Comparison of ENCODE assay signal across 9 cellular contexts in genomic region chrX:153334654-153335295, GRCh38. TPM values are rescaled to one million over a fixed set of nuclear protein-coding genes. Genes with fewer than 3 reads are reported as not detected.
DNase-seq lines count a peak whose midpoint lies in the region; ATAC-seq, FAIRE-seq and TF ChIP-seq lines count a peak whose summit lies in the region.
"Had no signal": no experiment of that assay in that cellular context is flagged by ENCODE, and none has a peak within 500 bp of the region (broad histone marks: within the 10 kb centered on the region; RNA-seq: fewer than 3 reads in every experiment).

No MANE protein-coding gene starts in this region.

- DNase-seq in activated naive CD4-positive, alpha-beta T cell treated with anti-CD3 and anti-CD28 coated beads, Interleukin-2, amount 10 ng/mL, durations not matched to agents 7 days and 5 days = no peak
- no peak for DNase-seq in activated naive CD4-positive, alpha-beta T cell treated with anti-CD3 and anti-CD28 coated beads, Interleukin-2, amount 50 U/mL, for 16 hours
- no peak for DNase-seq in astrocyte (ENCODE audit: low read depth)
- no peak for DNase-seq in lower lobe of right lung
- no peak for DNase-seq in type B pancreatic cell (ENCODE audit: extremely low spot score, unreplicated experiment)
- no peak for DNase-seq in NCI-H2081 treated with DMSO at 0.1 percent for 48 hours (lab: John Stamatoyannopoulos, UW)

- H2AFZ ChIP-seq in astrocyte (ENCODE audit: low read depth, low read length) = peak overlapping the region; percentile 69

- H3K9ac ChIP-seq in astrocyte (ENCODE audit: low read length) = peak overlapping the region; percentile 91

- CTCF ChIA-PET in activated naive CD4-positive, alpha-beta T cell treated with anti-CD3 and anti-CD28 coated beads, Interleukin-2, amount 10 ng/mL, durations not matched to agents 7 days and 5 days (lab: Charles Lee) = no interaction called here

- TF ChIP-seq CTCF in astrocyte (IDR thresholded peaks at IDR 0.05; ENCODE audit: insufficient read depth, low read depth, low read length) (no peak), lower lobe of right lung (IDR thresholded peaks at IDR 0.05) (no peak), type B pancreatic cell (conservative IDR thresholded peaks at IDR 0.05) (no peak)

- H4K20me1 ChIP-seq in astrocyte (ENCODE audit: insufficient read depth, low read length) = peaks cover 37% of the 10 kb centered on the region

- H3K36me3 ChIP-seq in astrocyte (ENCODE audit: insufficient read depth, low read length) (peaks cover 6% of the 10 kb centered on the region), lower lobe of right lung (peaks cover 9% of the 10 kb centered on the region)

- H3K27me3 Mint-ChIP-seq in activated naive CD4-positive, alpha-beta T cell treated with anti-CD3 and anti-CD28 coated beads, Interleukin-2, amount 10 ng/mL, durations not matched to agents 7 days and 5 days = peaks cover 12% of the 10 kb centered on the region
- peaks cover 6% of the 10 kb centered on the region for H3K27me3 Mint-ChIP-seq in astrocyte (ENCODE audit: low read depth, unreplicated experiment)
- no peaks in the 10 kb centered on the region for H3K27me3 Mint-ChIP-seq in type B pancreatic cell

- peak overlapping the region; percentile 63 for H3K4me3 ChIP-seq in astrocyte (ENCODE audit: insufficient read depth, low read depth, low read length)
- peak overlapping the region; percentile 62 for H3K4me3 ChIP-seq in lower lobe of right lung

- no peak for FAIRE-seq in astrocyte (lab: Jason Lieb, UNC)

- H3K4me1 ChIP-seq in astrocyte (ENCODE audit: insufficient read depth, low read length) (no peaks in the 10 kb centered on the region), lower lobe of right lung (peaks cover 7% of the 10 kb centered on the region)
- H3K4me1 ChIP-seq: foreskin keratinocyte had no signal

- H3K27ac Mint-ChIP-seq in activated naive CD4-positive, alpha-beta T cell treated with anti-CD3 and anti-CD28 coated beads, Interleukin-2, amount 10 ng/mL, durations not matched to agents 7 days and 5 days = peak overlapping the region; percentile 82
- H3K27ac Mint-ChIP-seq in astrocyte (ENCODE audit: unreplicated experiment) (no peak overlapping the region), type B pancreatic cell (peak overlapping the region; percentile 41)

- H3K27me3 ChIP-seq in astrocyte (ENCODE audit: insufficient read depth, low read length) = no peaks in the 10 kb centered on the region
- no peaks in the 10 kb centered on the region for H3K27me3 ChIP-seq in lower lobe of right lung (ENCODE audit: low read depth)
- H3K27me3 ChIP-seq: foreskin keratinocyte had no signal

- H3K79me2 ChIP-seq in astrocyte (ENCODE audit: insufficient read depth, low read length) = peaks cover 51% of the 10 kb centered on the region

- no peaks in the 10 kb centered on the region for H3K9me3 ChIP-seq in astrocyte (ENCODE audit: insufficient read depth, low read depth, low read length)
- no peaks in the 10 kb centered on the region for H3K9me3 ChIP-seq in lower lobe of right lung

- peaks cover 5% of the 10 kb centered on the region for H3K9me3 Mint-ChIP-seq in activated naive CD4-positive, alpha-beta T cell treated with anti-CD3 and anti-CD28 coated beads, Interleukin-2, amount 10 ng/mL, durations not matched to agents 7 days and 5 days
- H3K9me3 Mint-ChIP-seq in astrocyte (ENCODE audit: unreplicated experiment) (no peaks in the 10 kb centered on the region), type B pancreatic cell (no peaks in the 10 kb centered on the region)

- H3K4me1 Mint-ChIP-seq in activated naive CD4-positive, alpha-beta T cell treated with anti-CD3 and anti-CD28 coated beads, Interleukin-2, amount 10 ng/mL, durations not matched to agents 7 days and 5 days = peaks cover 54% of the 10 kb centered on the region
- peaks cover 6% of the 10 kb centered on the region for H3K4me1 Mint-ChIP-seq in astrocyte (ENCODE audit: low read depth, unreplicated experiment)
- peaks cover 4% of the 10 kb centered on the region for H3K4me1 Mint-ChIP-seq in type B pancreatic cell (ENCODE audit: unreplicated experiment)

- peak overlapping the region; percentile 78 for H3K4me2 ChIP-seq in astrocyte (ENCODE audit: low read length)

- intact Hi-C loops in lower lobe of right lung (cut with DNase I) = no loop called here

- peak overlapping the region; percentile 82 for H3K4me3 Mint-ChIP-seq in activated naive CD4-positive, alpha-beta T cell treated with anti-CD3 and anti-CD28 coated beads, Interleukin-2, amount 10 ng/mL, durations not matched to agents 7 days and 5 days
- H3K4me3 Mint-ChIP-seq in astrocyte (ENCODE audit: unreplicated experiment) (peak overlapping the region; percentile 88), type B pancreatic cell (peak overlapping the region; percentile 88)

- H3K27ac ChIP-seq in astrocyte (ENCODE audit: low read depth, low read length) = peak overlapping the region; percentile 70
- H3K27ac ChIP-seq in lower lobe of right lung = peak overlapping the region; percentile 76

- H3K36me3 Mint-ChIP-seq in activated naive CD4-positive, alpha-beta T cell treated with anti-CD3 and anti-CD28 coated beads, Interleukin-2, amount 10 ng/mL, durations not matched to agents 7 days and 5 days = peaks cover 35% of the 10 kb centered on the region
- H3K36me3 Mint-ChIP-seq in astrocyte (ENCODE audit: low read depth, unreplicated experiment) = no peaks in the 10 kb centered on the region
- H3K36me3 Mint-ChIP-seq in type B pancreatic cell = peaks cover 9% of the 10 kb centered on the region

- ATAC-seq in lower lobe of right lung = peak in 1 of 2 donors; percentile 10
- no peak for ATAC-seq in GM18909 (IDR thresholded peaks at IDR 0.05; ENCODE audit: poor library complexity, unreplicated experiment)
- ATAC-seq in GM21423 (IDR thresholded peaks at IDR 0.05; ENCODE audit: unreplicated experiment) = no peak

RNA-seq across cellular contexts. Expression of gene ZNF275, which starts 0.8 kb away (rescaled TPM):
- total RNA-seq in astrocyte = 14.8 and 14.9 TPM in 2 replicates
- 7.6 TPM for total RNA-seq in lower lobe of right lung
- total RNA-seq in type B pancreatic cell (ENCODE audit: low replicate concordance) = 7.4 and 11.9 TPM in 2 replicates

RNA-seq across cellular contexts. Expression of gene PNMA6F, which starts 13.2 kb away (rescaled TPM):
- not detected in 2 replicates for total RNA-seq in astrocyte
- not detected for total RNA-seq in lower lobe of right lung
- total RNA-seq in type B pancreatic cell (ENCODE audit: low replicate concordance) = not detected in 2 replicates
- total RNA-seq: foreskin keratinocyte had no signal
